23 cellular contexts compared by ENCODE assay signal in the genomic region with DNA sequence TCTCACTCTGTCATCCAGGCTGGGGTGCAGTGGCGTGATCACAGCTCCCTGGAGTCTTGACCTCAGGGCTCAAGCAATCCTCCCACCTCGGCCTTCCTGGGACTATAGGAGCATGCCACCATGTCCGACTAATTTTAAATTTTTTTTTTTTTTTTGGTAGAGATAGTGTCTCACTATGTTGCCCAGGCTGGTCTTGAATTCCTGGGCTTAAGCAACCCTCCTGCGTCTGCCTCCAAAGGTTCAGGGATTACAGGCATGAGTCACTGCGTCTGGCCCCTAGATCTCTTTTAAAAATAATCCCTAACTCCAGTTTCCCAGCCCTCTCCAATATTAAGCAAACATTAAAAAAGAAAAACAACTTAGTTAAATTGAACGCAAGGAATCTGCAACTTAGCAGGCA.
DNase-seq lines count a peak whose midpoint lies in the region; ATAC-seq and TF ChIP-seq lines count a peak whose summit lies in the region.
"Had no signal": no experiment of that assay in that cellular context is flagged by ENCODE, and none has a peak within 500 bp of the region (broad histone marks: within the 10 kb centered on the region; RNA-seq: fewer than 3 reads in every experiment).

No MANE protein-coding gene starts in this region.

- H3K18ac ChIP-seq in trophoblast cell (ENCODE audit: low read length): no peak overlapping the region

- H2BK5ac ChIP-seq in trophoblast cell (ENCODE audit: low read depth, low read length, poor library complexity): no peak overlapping the region

- no peak for ATAC-seq in GM18867 (IDR thresholded peaks at IDR 0.05; ENCODE audit: unreplicated experiment)

- H3K14ac ChIP-seq in trophoblast cell (ENCODE audit: low read length): no peak overlapping the region

- no peak for TF ChIP-seq CTCF in smooth muscle cell (IDR thresholded peaks at IDR 0.05; ENCODE audit: borderline replicate concordance, insufficient read depth, poor library complexity, severe bottlenecking)
- TF ChIP-seq CTCF in spleen (IDR thresholded peaks at IDR 0.05 in 8 of 11, conservative IDR thresholded peaks at IDR 0.05 in 3 of 11): no peak

- H3K27me3 ChIP-seq in endocrine pancreas (ENCODE audit: control insufficient read depth, insufficient read depth, low read length): no peaks in the 10 kb centered on the region
- no peaks in the 10 kb centered on the region for H3K27me3 ChIP-seq in trophoblast cell (ENCODE audit: insufficient read depth, low read length)
- peaks cover 5% of the 10 kb centered on the region for H3K27me3 ChIP-seq in smooth muscle cell (ENCODE audit: low read depth)
- peaks cover 0 to 21% (median 0%) of the 10 kb centered on the region in 7 donors for H3K27me3 ChIP-seq in spleen (replicated peaks in 1 of 7)
- H3K27me3 ChIP-seq: BE2C, BLaER1 had no signal

- no peak overlapping the region for H3K4ac ChIP-seq in trophoblast cell (ENCODE audit: low read depth, low read length)

- DNase-seq in ELF-1 (ENCODE audit: low read depth, low spot score) (peak; percentile 14), trophoblast cell (peak; percentile 61 to 83), smooth muscle cell (lab: John Stamatoyannopoulos, UW; ENCODE audit: unreplicated experiment) (no peak), T-helper 2 cell (no peak), spleen (no peak)
- DNase-seq: 8988T; ACHN; BE2C; C1 segment of cervical spinal cord; CD4-positive, alpha-beta memory T cell; CD4-positive, CD25-positive, alpha-beta regulatory T cell; CD8-positive, alpha-beta memory T cell; COR-L47; DMS 273 treated with DMSO at 0.1 percent for 48 hours; DMS153; DMS53; DMS79; DND-41; EL; GF-D8 had no signal

- no peak overlapping the region for H3K9ac ChIP-seq in endocrine pancreas (ENCODE audit: control insufficient read depth, insufficient read depth, low read length)
- no peak overlapping the region for H3K9ac ChIP-seq in trophoblast cell (ENCODE audit: low read length)
- no peak overlapping the region for H3K9ac ChIP-seq in smooth muscle cell (ENCODE audit: low read depth)
- H3K9ac ChIP-seq: BLaER1 had no signal

- no peak overlapping the region for H4K12ac ChIP-seq in trophoblast cell (ENCODE audit: low read depth, low read length)

- no peak overlapping the region for H4K8ac ChIP-seq in trophoblast cell (ENCODE audit: low read depth, low read length)

- no CpG with 5 or more reads among the region's 6 CpGs for WGBS in trophoblast cell (ENCODE audit: extremely low coverage, insufficient coverage, insufficient read length)
- WGBS in smooth muscle cell (ENCODE audit: low lambda C conversion rate): 37% methylated on average over 6 of the region's 6 CpGs
- WGBS in spleen, 5 donors: 80 to 92% (median 87%) methylated on average over 6 of the region's 6 CpGs

- H3F3A ChIP-seq in smooth muscle cell (ENCODE audit: low read depth): peaks cover 5% of the 10 kb centered on the region

- no peak for TF ChIP-seq POLR2A in spleen (IDR thresholded peaks at IDR 0.05)

- H2AFZ ChIP-seq in trophoblast cell (ENCODE audit: insufficient read depth, low read length, poor library complexity) (no peak overlapping the region), smooth muscle cell (ENCODE audit: low read depth) (no peak overlapping the region)

- intact Hi-C loops in spleen (cut with DNase I; ENCODE audit: low total_unique reads): no loop called here

- H2AK5ac ChIP-seq in trophoblast cell (ENCODE audit: low read length): no peak overlapping the region

- no peaks in the 10 kb centered on the region for H4K20me1 ChIP-seq in smooth muscle cell (ENCODE audit: low read depth)
- H4K20me1 ChIP-seq: BLaER1 had no signal

- no peak overlapping the region for H3K23ac ChIP-seq in trophoblast cell (ENCODE audit: low read length)

- H4K91ac ChIP-seq in trophoblast cell (ENCODE audit: low read depth, low read length): no peak overlapping the region

- no peaks in the 10 kb centered on the region for H3K36me3 ChIP-seq in endocrine pancreas (ENCODE audit: control insufficient read depth, insufficient read depth, low read length)
- no peaks in the 10 kb centered on the region for H3K36me3 ChIP-seq in trophoblast cell (ENCODE audit: control insufficient read depth in 1 of 2, insufficient read depth in 2 of 2, low read length in 2 of 2)
- H3K36me3 ChIP-seq in smooth muscle cell (ENCODE audit: low read depth): no peaks in the 10 kb centered on the region
- H3K36me3 ChIP-seq in spleen: no peaks in the 10 kb centered on the region
- H3K36me3 ChIP-seq: BE2C, BLaER1 had no signal

- H2BK120ac ChIP-seq in trophoblast cell (ENCODE audit: insufficient read depth, low read length, poor library complexity): no peak overlapping the region

- H3K4me2 ChIP-seq in trophoblast cell (ENCODE audit: low read length): no peak overlapping the region
- H3K4me2 ChIP-seq in smooth muscle cell: peak overlapping the region; percentile 54
- H3K4me2 ChIP-seq: BLaER1 had no signal

- H3K27ac ChIP-seq in trophoblast cell (ENCODE audit: low read depth, low read length): no peak overlapping the region
- H3K27ac ChIP-seq in smooth muscle cell (ENCODE audit: low read depth): peak overlapping the region; percentile 9
- H3K27ac ChIP-seq in spleen: no peak overlapping the region
- H3K27ac ChIP-seq: BLaER1 had no signal

- no peaks in the 10 kb centered on the region for H3K79me1 ChIP-seq in trophoblast cell (ENCODE audit: low read length)

- H3K4me3 ChIP-seq in endocrine pancreas (ENCODE audit: control insufficient read depth, insufficient read depth, low read length) (peak overlapping the region; percentile 44), trophoblast cell (ENCODE audit: low read depth, low read length) (no peak overlapping the region), smooth muscle cell (no peak overlapping the region), spleen (no peak overlapping the region)
- H3K4me3 ChIP-seq: BLaER1 had no signal

- H3K9me3 ChIP-seq in endocrine pancreas (ENCODE audit: control insufficient read depth, low read length) (no peaks in the 10 kb centered on the region), trophoblast cell (ENCODE audit: insufficient read depth, low read depth, low read length) (no peaks in the 10 kb centered on the region), smooth muscle cell (replicated peaks; ENCODE audit: low read depth) (no peaks in the 10 kb centered on the region), spleen (peaks cover 0 to 6% (median 0%) of the 10 kb centered on the region in 8 donors)
- H3K9me3 ChIP-seq: BE2C, BLaER1 had no signal

- H3K79me2 ChIP-seq in trophoblast cell (ENCODE audit: control insufficient read depth, insufficient read depth, low read length, poor library complexity) (no peaks in the 10 kb centered on the region), smooth muscle cell (ENCODE audit: low read depth) (no peaks in the 10 kb centered on the region)

- H3K4me1 ChIP-seq in endocrine pancreas (ENCODE audit: control insufficient read depth, insufficient read depth, low read length) (no peaks in the 10 kb centered on the region), trophoblast cell (ENCODE audit: control insufficient read depth in 1 of 2, insufficient read depth in 2 of 2, low read length in 2 of 2) (peaks cover 0 to 2% of the 10 kb centered on the region in 2 experiments), smooth muscle cell (ENCODE audit: low read depth) (peaks cover 4% of the 10 kb centered on the region), spleen (no peaks in the 10 kb centered on the region)
- H3K4me1 ChIP-seq: BE2C, BLaER1 had no signal

- no peak overlapping the region for H2BK12ac ChIP-seq in trophoblast cell (ENCODE audit: low read length)

Comparison
In these comparisons a context has a peak if more than half of its experiments do, and no peak if none do; other contexts are left out.
1. DNase-seq: peak in ELF-1 (single experiment) and trophoblast cell (2 of 2); none in smooth muscle cell (single experiment), T-helper 2 cell (0 of 5) and spleen (single experiment).